ENCODE assay signal across 8 cellular contexts in genomic region chr2:189287982-189288494, GRCh38.
DNase-seq lines count a peak whose midpoint lies in the region; ATAC-seq and TF ChIP-seq lines count a peak whose summit lies in the region.

No MANE protein-coding gene starts in this region.

- WGBS in lower leg skin, 2 donors, result 3 to 5% methylated on average over 1 of the region's 1 CpG

- H3K4me3 ChIP-seq in coronary artery, result no peak overlapping the region
- H3K4me3 ChIP-seq in lower leg skin (ENCODE audit: low read depth, poor library complexity, severe bottlenecking), result no peak overlapping the region

- ATAC-seq in GM18511 (IDR thresholded peaks at IDR 0.05; ENCODE audit: unreplicated experiment), result peak; percentile 90
- ATAC-seq in HG03066 (IDR thresholded peaks at IDR 0.05; ENCODE audit: low read depth, unreplicated experiment), result peak; percentile 69

- TF ChIP-seq CTCF in coronary artery (IDR thresholded peaks at IDR 0.05) (peak; percentile 31), lower leg skin (IDR thresholded peaks at IDR 0.05) (no peak)

- intact Hi-C loops in lower leg skin (cut with DNase I; ENCODE audit: low total_unique reads), result loop anchor here (10.0 kb wide), 1 partner anchor 193 kb away; no protein-coding TSS in a partner anchor

- peak; percentile 12 for DNase-seq in Ammon's horn (ENCODE audit: low spot score)
- peak; percentile 73 for DNase-seq in NCI-H82 (lab: John Stamatoyannopoulos, UW)
- no peak for DNase-seq in coronary artery (ENCODE audit: low spot score)
- DNase-seq in midbrain (lab: John Stamatoyannopoulos, UW), result peak; percentile 45
- no peak for DNase-seq in HK-2 (ENCODE audit: unreplicated experiment)
- DNase-seq in lower leg skin (ENCODE audit: low spot score in 2 of 2), result no peak

- H3K27ac ChIP-seq in coronary artery, result peak overlapping the region in 1 of 2 donors; percentile 15

- TF ChIP-seq POLR2A in lower leg skin (IDR thresholded peaks at IDR 0.05), result no peak

Comparison
In these comparisons a context has a peak if more than half of its experiments do, and no peak if none do; other contexts are left out.
1. DNase-seq: peak in Ammon's horn (single experiment), NCI-H82 (single experiment) and midbrain (single experiment); none in coronary artery (single experiment), HK-2 (single experiment) and lower leg skin (0 of 2).